ENCODE assay signal across 1 cellular context in genomic region chr12:124755801-124756148, GRCh38.
A peak's percentile ranks its signal among the peaks of the same experiment; 100 is the strongest.
TF ChIP-seq lines count a peak whose summit lies in the region.

No MANE protein-coding gene starts in this region.

TF ChIP-seq in K562, 482 proteins besides CTCF, POLR2A, EP300 and RAD21 (continued from another document):
- TF ChIP-seq HIVEP1 (CRISPR knock-in tag; IDR thresholded peaks at IDR 0.05) (no peak), ZNF239 (CRISPR knock-in tag; IDR thresholded peaks at IDR 0.05) (no peak), ZNF449 (CRISPR knock-in tag; IDR thresholded peaks at IDR 0.05) (no peak), BCOR (IDR thresholded peaks at IDR 0.05) (0 out of 2 replicates have a peak, but pooled peaks have one; percentile 44), RBM39 (optimal IDR thresholded peaks at IDR 0.05; ENCODE audit: low read depth, low read length) (no peak)
